ENCODE assay signal across 21 cellular contexts in the genomic region with DNA sequence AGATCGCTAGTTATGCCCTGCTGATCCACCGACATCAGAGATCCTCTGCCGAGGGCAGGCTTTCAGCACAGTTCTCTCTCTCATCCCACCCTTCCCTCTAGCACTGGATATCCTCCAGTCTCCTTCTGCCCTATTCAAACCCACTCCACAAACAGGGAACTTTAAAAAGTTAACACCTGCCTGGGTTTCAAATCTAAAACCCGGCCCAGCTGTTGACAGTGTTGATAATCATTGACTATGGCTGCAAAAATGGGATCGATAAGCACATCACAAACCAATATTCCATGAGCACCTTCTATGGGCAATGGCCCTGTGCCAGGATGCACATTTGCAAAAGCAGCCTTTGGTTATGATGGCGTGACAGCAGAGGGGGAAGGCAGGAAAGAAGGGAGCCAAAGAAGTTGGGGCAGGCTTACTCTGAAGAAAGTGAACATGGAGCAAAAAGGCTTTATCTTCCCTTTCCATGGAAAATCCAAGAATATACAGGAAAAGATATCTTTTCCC.
DNase-seq lines count a peak whose midpoint lies in the region; ATAC-seq, FAIRE-seq and TF ChIP-seq lines count a peak whose summit lies in the region.
"Had no signal": no experiment of that assay in that cellular context is flagged by ENCODE, and none has a peak within 500 bp of the region (broad histone marks: within the 10 kb centered on the region; RNA-seq: fewer than 3 reads in every experiment).

No MANE protein-coding gene starts in this region.

- TF ChIP-seq POLR2A in HepG2 (IDR thresholded peaks at IDR 0.05; ENCODE audit: insufficient read depth in 1 of 2, low read depth in 2 of 2, low read length in 2 of 2), result no peak

- no peak for FAIRE-seq in HepG2 (lab: Jason Lieb, UNC)
- FAIRE-seq: A204.1, D721Med, GM12878, H54 had no signal

- no peak overlapping the region for H3K27ac ChIP-seq in liver (ENCODE audit: low read depth in 1 of 2, low read length in 2 of 2)
- no peak overlapping the region for H3K27ac ChIP-seq in HepG2 (ENCODE audit: extremely low read length, insufficient read depth, low read length)
- H3K27ac ChIP-seq in neural cell (ENCODE audit: low read length), result peak overlapping the region; percentile 58
- H3K27ac ChIP-seq: 22Rv1; BLaER1 treated with 17β-estradiol and CSF1 and Interleukin-3, amounts not matched to agents 10 nM and 100 nM had no signal

- H3K27me3 ChIP-seq in liver (ENCODE audit: control insufficient read depth in 4 of 4, insufficient read depth in 4 of 4, low read length in 3 of 4), result no peaks in the 10 kb centered on the region
- H3K27me3 ChIP-seq in HepG2 (ENCODE audit: control insufficient read depth in 1 of 2, insufficient read depth in 2 of 2, low read length in 2 of 2), result no peaks in the 10 kb centered on the region
- no peaks in the 10 kb centered on the region for H3K27me3 ChIP-seq in neural cell (ENCODE audit: insufficient read depth, low read depth, low read length)
- H3K27me3 ChIP-seq: BLaER1 treated with 17β-estradiol and CSF1 and Interleukin-3, amounts not matched to agents 10 nM and 100 nM had no signal

- H3K79me2 ChIP-seq in HepG2 (ENCODE audit: insufficient read depth, low read length), result no peaks in the 10 kb centered on the region
- no peaks in the 10 kb centered on the region for H3K79me2 ChIP-seq in neural cell (replicated peaks; ENCODE audit: insufficient read depth, low read length)

- TF ChIP-seq RAD21 in liver (IDR thresholded peaks at IDR 0.05), result no peak
- no peak for TF ChIP-seq RAD21 in HepG2 (CRISPR knock-in tag; IDR thresholded peaks at IDR 0.05)
- no peak for TF ChIP-seq RAD21 in neural cell (conservative IDR thresholded peaks at IDR 0.05)

- DNase-seq in HepG2 (ENCODE audit: low spot score), result no peak
- no peak for DNase-seq in left lobe of liver (ENCODE audit: low spot score)
- no peak for DNase-seq in posterior cingulate gyrus
- DNase-seq: CD4-positive, alpha-beta T cell; CD8-positive, alpha-beta memory T cell; DMS 273 treated with DMSO at 0.1 percent for 48 hours; DMS79; EL; GDM1; GOT3; HFFc6 had no signal

- POLR2A ChIA-PET in HepG2 (lab: Yijun Ruan, JAX), result no interaction called here

- H3K4me1 ChIP-seq in liver (ENCODE audit: control insufficient read depth in 4 of 4, insufficient read depth in 4 of 4, low read length in 3 of 4) (peaks cover 0 to 8% (median 3%) of the 10 kb centered on the region in 4 donors), HepG2 (ENCODE audit: insufficient read depth, low read length) (no peaks in the 10 kb centered on the region)
- H3K4me1 ChIP-seq: BLaER1 treated with 17β-estradiol and CSF1 and Interleukin-3, amounts not matched to agents 10 nM and 100 nM; HAP-1 had no signal

- H3K36me3 ChIP-seq in liver (ENCODE audit: control insufficient read depth in 4 of 4, insufficient read depth in 3 of 4, low read depth in 1 of 4, low read length in 3 of 4) (no peaks in the 10 kb centered on the region), HepG2 (replicated peaks in 1 of 2; ENCODE audit: control insufficient read depth in 1 of 2, insufficient read depth in 2 of 2, low read length in 2 of 2) (no peaks in the 10 kb centered on the region), neural cell (ENCODE audit: insufficient read depth, low read length) (no peaks in the 10 kb centered on the region)
- H3K36me3 ChIP-seq: BLaER1 treated with 17β-estradiol and CSF1 and Interleukin-3, amounts not matched to agents 10 nM and 100 nM; HAP-1 had no signal

- H3F3A ChIP-seq in neural cell (ENCODE audit: insufficient read depth, low read length, poor library complexity, severe bottlenecking), result no peaks in the 10 kb centered on the region

- ATAC-seq in HepG2 (no peak), left lobe of liver (peak; percentile 34), HG02798 (IDR thresholded peaks at IDR 0.05; ENCODE audit: poor library complexity, unreplicated experiment) (no peak)
- ATAC-seq: GM12878 had no signal

- TF ChIP-seq CTCF in liver (IDR thresholded peaks at IDR 0.05; ENCODE audit: low read depth, low read length, missing input control) (no peak), HepG2 (CRISPR knock-in tag; IDR thresholded peaks at IDR 0.05) (no peak), neural cell (IDR thresholded peaks at IDR 0.05; ENCODE audit: poor library complexity, severe bottlenecking) (no peak)

- CTCF ChIA-PET in HepG2 (lab: Yijun Ruan, JAX; ENCODE audit: low intra/inter-chr PET ratio, low total read pairs), result no interaction called here

- no TSS peak for BruUV-seq in HepG2 (replicated peaks; lab: Mats Ljungman, UMichigan)

- H3K9me2 ChIP-seq in neural cell (ENCODE audit: insufficient read depth, low read length), result no peaks in the 10 kb centered on the region

- H2AFZ ChIP-seq in HepG2 (ENCODE audit: low read length), result no peak overlapping the region
- no peak overlapping the region for H2AFZ ChIP-seq in neural cell (ENCODE audit: low read depth, low read length)

- H3K4me2 ChIP-seq in HepG2 (ENCODE audit: low read depth, low read length) (no peak overlapping the region), neural cell (ENCODE audit: low read length) (no peak overlapping the region)
- H3K4me2 ChIP-seq: BLaER1 treated with 17β-estradiol and CSF1 and Interleukin-3, amounts not matched to agents 10 nM and 100 nM had no signal

- intact Hi-C loops in HepG2 (cut with micrococcal nuclease; ENCODE audit: unreplicated experiment) (loop anchor here (10.0 kb wide), 1 partner anchor 562 kb away; no protein-coding TSS in a partner anchor), posterior cingulate gyrus (cut with DNase I) (no loop called here)

- H4K20me1 ChIP-seq in HepG2 (ENCODE audit: insufficient read depth, low read length), result no peaks in the 10 kb centered on the region
- H4K20me1 ChIP-seq in neural cell (ENCODE audit: insufficient read depth), result no peaks in the 10 kb centered on the region
- H4K20me1 ChIP-seq: BLaER1 treated with 17β-estradiol and CSF1 and Interleukin-3, amounts not matched to agents 10 nM and 100 nM had no signal

- WGBS in liver, result 60% methylated on average over 6 of the region's 6 CpGs
- 12% methylated on average over 6 of the region's 6 CpGs for whole genome bisulfite sequencing in HepG2 (ENCODE audit: low lambda C conversion rate)

- H3K9me3 ChIP-seq in liver (ENCODE audit: control insufficient read depth in 4 of 4, low read length in 3 of 4) (no peaks in the 10 kb centered on the region), HepG2 (ENCODE audit: low read length) (peaks cover 7% of the 10 kb centered on the region; the same call in 1 of the 2 replicates), neural cell (ENCODE audit: low read length) (no peaks in the 10 kb centered on the region)
- H3K9me3 ChIP-seq: BLaER1 treated with 17β-estradiol and CSF1 and Interleukin-3, amounts not matched to agents 10 nM and 100 nM; HAP-1 had no signal

- H3K9ac ChIP-seq in liver (ENCODE audit: low read depth in 1 of 2, low read length in 2 of 2) (no peak overlapping the region), HepG2 (ENCODE audit: insufficient read depth, low read depth, low read length) (no peak overlapping the region), neural cell (ENCODE audit: low read length) (no peak overlapping the region)
- H3K9ac ChIP-seq: BLaER1 treated with 17β-estradiol and CSF1 and Interleukin-3, amounts not matched to agents 10 nM and 100 nM had no signal

- TF ChIP-seq EP300 in HepG2 (IDR thresholded peaks at IDR 0.05; ENCODE audit: low read depth in 2 of 2, low read length in 2 of 2) (no peak), HepG2 (CRISPR knock-in tag; IDR thresholded peaks at IDR 0.05; ENCODE audit: borderline replicate concordance) (no peak), neural cell (conservative IDR thresholded peaks at IDR 0.05; ENCODE audit: poor library complexity, severe bottlenecking) (no peak)

- in situ Hi-C loops in HepG2 (cut with HindIII; ENCODE audit: extremely low pct_ligation_motif_present, low pct_unique_long_range_greater_than_20kb), result no loop called here

- H3K4me3 ChIP-seq in liver (ENCODE audit: low read depth in 1 of 3, low read length in 3 of 3) (no peak overlapping the region), HepG2 (replicated peaks in 1 of 3; ENCODE audit: insufficient read depth in 1 of 3, low read depth in 2 of 3, low read length in 3 of 3) (no peak overlapping the region), neural cell (ENCODE audit: low read length) (no peak overlapping the region)
- H3K4me3 ChIP-seq: BLaER1 treated with 17β-estradiol and CSF1 and Interleukin-3, amounts not matched to agents 10 nM and 100 nM; GM12878; HAP-1 had no signal

TF ChIP-seq in liver, 16 proteins besides CTCF, POLR2A, EP300 and RAD21 (continues in another document):
- TF ChIP-seq HNF4A (conservative IDR thresholded peaks at IDR 0.05), result no peak
- TF ChIP-seq RXRA (IDR thresholded peaks at IDR 0.05), result peak; percentile 10 to 29

TF ChIP-seq in HepG2, 621 proteins besides CTCF, POLR2A, EP300 and RAD21 (continues in another document):
- TF ChIP-seq ZNF17 (CRISPR knock-in tag; IDR thresholded peaks at IDR 0.05), result no peak
- TF ChIP-seq, protein P1, sequence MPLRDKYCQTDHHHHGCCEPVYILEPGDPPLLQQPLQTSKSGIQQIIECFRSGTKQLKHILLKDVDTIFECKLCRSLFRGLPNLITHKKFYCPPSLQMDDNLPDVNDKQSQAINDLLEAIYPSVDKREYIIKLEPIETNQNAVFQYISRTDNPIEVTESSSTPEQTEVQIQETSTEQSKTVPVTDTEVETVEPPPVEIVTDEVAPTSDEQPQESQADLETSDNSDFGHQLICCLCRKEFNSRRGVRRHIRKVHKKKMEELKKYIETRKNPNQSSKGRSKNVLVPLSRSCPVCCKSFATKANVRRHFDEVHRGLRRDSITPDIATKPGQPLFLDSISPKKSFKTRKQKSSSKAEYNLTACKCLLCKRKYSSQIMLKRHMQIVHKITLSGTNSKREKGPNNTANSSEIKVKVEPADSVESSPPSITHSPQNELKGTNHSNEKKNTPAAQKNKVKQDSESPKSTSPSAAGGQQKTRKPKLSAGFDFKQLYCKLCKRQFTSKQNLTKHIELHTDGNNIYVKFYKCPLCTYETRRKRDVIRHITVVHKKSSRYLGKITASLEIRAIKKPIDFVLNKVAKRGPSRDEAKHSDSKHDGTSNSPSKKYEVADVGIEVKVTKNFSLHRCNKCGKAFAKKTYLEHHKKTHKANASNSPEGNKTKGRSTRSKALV (CRISPR knock-in tag; IDR thresholded peaks at IDR 0.05), result no peak
